In the genomic region with DNA sequence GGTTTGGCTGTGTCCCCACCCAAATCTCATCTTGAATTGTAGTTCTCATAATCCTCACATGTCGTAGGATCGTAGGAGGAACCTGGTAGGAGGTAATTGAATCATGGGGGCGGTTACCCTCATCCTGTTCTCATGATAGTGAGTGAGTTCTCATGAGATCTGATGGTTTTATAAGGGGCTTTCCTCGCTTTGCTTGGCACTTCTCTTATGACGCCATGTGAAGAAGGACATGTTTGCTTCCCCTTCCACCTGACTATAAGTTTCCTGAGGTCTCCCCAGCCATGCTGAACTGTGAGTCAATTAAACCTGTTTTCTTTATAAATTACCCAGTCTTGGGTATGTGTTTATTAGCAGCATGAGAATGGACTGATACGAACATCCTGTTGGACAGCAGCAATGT, we compare ENCODE assay signal across 1 cellular context.
TF ChIP-seq lines count a peak whose summit lies in the region.

No MANE protein-coding gene starts in this region.

TF ChIP-seq in GM12878, 131 proteins besides CTCF, POLR2A, EP300 and RAD21:
- TF ChIP-seq CBX5 (IDR thresholded peaks at IDR 0.05; ENCODE audit: low read depth), result 0 out of 2 replicates have a peak, but pooled peaks have one; percentile 52
